Comparison of ENCODE assay signal across 1 cellular context in genomic region chr2:231357931-231358330, GRCh38.
TF ChIP-seq lines count a peak whose summit lies in the region.

No MANE protein-coding gene starts in this region.

TF ChIP-seq in SK-N-SH, 30 proteins besides CTCF, POLR2A, EP300 and RAD21 (continued from another document):
- TF ChIP-seq ZBTB33 (IDR thresholded peaks at IDR 0.05; ENCODE audit: borderline replicate concordance, low read depth): no peak
- TF ChIP-seq RFX5 (IDR thresholded peaks at IDR 0.05; ENCODE audit: low read length): no peak
- peak; percentile 52 for TF ChIP-seq CHD2 (IDR thresholded peaks at IDR 0.05; ENCODE audit: low read length, partially characterized antibody)
- no peak for TF ChIP-seq TEAD4 (IDR thresholded peaks at IDR 0.05; ENCODE audit: borderline replicate concordance, insufficient read depth)
- TF ChIP-seq GATA2 (CRISPR knock-in tag; IDR thresholded peaks at IDR 0.05): peak; percentile 59
- TF ChIP-seq FOXM1 (IDR thresholded peaks at IDR 0.05; ENCODE audit: low read depth): no peak
- no peak for TF ChIP-seq MXI1 (IDR thresholded peaks at IDR 0.05; ENCODE audit: low read depth, low read length)
- TF ChIP-seq SMC3 (IDR thresholded peaks at IDR 0.05; ENCODE audit: low read depth, low read length): no peak
- TF ChIP-seq REST (IDR thresholded peaks at IDR 0.05; ENCODE audit: low read depth, low read length): no peak
